In the genomic region with DNA sequence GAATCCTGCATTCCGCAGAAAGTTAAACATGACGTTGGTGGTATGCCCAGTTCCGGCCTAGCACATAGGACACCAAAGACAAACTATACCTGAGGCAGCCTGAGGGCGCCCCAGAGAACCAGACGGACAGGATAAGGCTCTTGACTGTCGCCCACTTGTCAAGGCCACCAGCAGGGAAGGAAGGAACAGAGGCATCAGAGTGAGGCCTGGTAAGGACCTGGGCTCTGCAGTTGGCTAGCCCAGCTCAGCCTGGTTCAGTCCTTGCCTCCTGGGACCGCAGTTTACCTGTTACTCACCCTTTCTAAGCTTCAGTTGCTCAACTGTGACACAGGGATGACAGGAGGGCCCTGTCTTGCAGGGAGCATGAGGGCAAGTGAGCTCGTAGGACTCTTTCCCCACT, we compare ENCODE assay signal across 13 cellular contexts.
DNase-seq lines count a peak whose midpoint lies in the region; ATAC-seq, FAIRE-seq and TF ChIP-seq lines count a peak whose summit lies in the region.
"Had no signal": no experiment of that assay in that cellular context is flagged by ENCODE, and none has a peak within 500 bp of the region (broad histone marks: within the 10 kb centered on the region; RNA-seq: fewer than 3 reads in every experiment).

No MANE protein-coding gene starts in this region.

- TF ChIP-seq RAD21 in IMR-90 (IDR thresholded peaks at IDR 0.05; ENCODE audit: low read length) (no peak), K562 (CRISPR knock-in tag; conservative IDR thresholded peaks at IDR 0.05 in 1 of 2, IDR thresholded peaks at IDR 0.05 in 1 of 2) (no peak), HepG2 (CRISPR knock-in tag; IDR thresholded peaks at IDR 0.05) (no peak)

- peaks cover under 1% of the 10 kb centered on the region for H3K4me1 ChIP-seq in IMR-90 (ENCODE audit: control insufficient read depth, insufficient read depth, low read length)
- H3K4me1 ChIP-seq in K562 (replicated peaks in 1 of 2; ENCODE audit: control insufficient read depth in 2 of 2, insufficient read depth in 2 of 2, low read length in 2 of 2), result peaks cover 0 to 3% of the 10 kb centered on the region in 2 experiments; a peak in 1 of 5 replicates
- no peaks in the 10 kb centered on the region for H3K4me1 ChIP-seq in HepG2 (ENCODE audit: insufficient read depth, low read length)
- peaks cover 2 to 21% (median 9%) of the 10 kb centered on the region in 6 donors for H3K4me1 ChIP-seq in spleen
- H3K4me1 ChIP-seq: neural progenitor cell had no signal

- no peak overlapping the region for H2AK9ac ChIP-seq in IMR-90 (replicated peaks; ENCODE audit: low read depth, low read length, poor library complexity)

- no peaks in the 10 kb centered on the region for H3K79me2 ChIP-seq in K562 (ENCODE audit: control insufficient read depth, insufficient read depth, low read length)
- no peaks in the 10 kb centered on the region for H3K79me2 ChIP-seq in HepG2 (ENCODE audit: insufficient read depth, low read length)

- H3K36me3 ChIP-seq in IMR-90 (ENCODE audit: control insufficient read depth, insufficient read depth, low read length) (peaks cover 29% of the 10 kb centered on the region), K562 (ENCODE audit: control insufficient read depth, insufficient read depth, low read length) (peaks cover 55% of the 10 kb centered on the region; the same call in 2 of the 3 replicates), HepG2 (replicated peaks in 1 of 2; ENCODE audit: control insufficient read depth in 1 of 2, insufficient read depth in 2 of 2, low read length in 2 of 2) (peaks cover 29 to 58% of the 10 kb centered on the region in 2 experiments), spleen (peaks cover 3 to 41% (median 11%) of the 10 kb centered on the region in 6 donors)
- H3K36me3 ChIP-seq: neural progenitor cell had no signal

- POLR2A ChIA-PET in IMR-90 (lab: Charles Lee; ENCODE audit: unreplicated experiment), result no interaction called here
- POLR2A ChIA-PET in K562 (lab: Yijun Ruan, JAX), result interaction anchor here (0.6 to 1.4 kb wide), 4 partner anchors 10 to 181 kb away, joined by 3 to 5 read pairs (median 3); no protein-coding TSS in a partner anchor
- POLR2A ChIA-PET in HepG2 (lab: Yijun Ruan, JAX), result interaction anchor here (1.1 to 2.7 kb wide), 2 partner anchors 9 to 128 kb away, joined by 3 to 10 read pairs; no protein-coding TSS in a partner anchor

- no peaks in the 10 kb centered on the region for H4K20me1 ChIP-seq in IMR-90 (ENCODE audit: insufficient read depth, low read length)
- H4K20me1 ChIP-seq in K562 (replicated peaks; ENCODE audit: control insufficient read depth, insufficient read depth, low read length), result no peaks in the 10 kb centered on the region
- peaks cover 4% of the 10 kb centered on the region; the same call in 1 of the 2 replicates for H4K20me1 ChIP-seq in HepG2 (ENCODE audit: insufficient read depth, low read length)

- BruUV-seq in IMR-90 (replicated peaks; lab: Mats Ljungman, UMichigan) (no TSS peak), K562 (replicated peaks; lab: Mats Ljungman, UMichigan) (no TSS peak), HepG2 (replicated peaks; lab: Mats Ljungman, UMichigan) (no TSS peak)

- no peak overlapping the region for H3K56ac ChIP-seq in IMR-90 (ENCODE audit: extremely low read depth, insufficient read depth, low read length)

- H3K4me3 ChIP-seq in IMR-90 (ENCODE audit: insufficient read depth, low read depth, low read length) (no peak overlapping the region), K562 (no peak overlapping the region), HepG2 (replicated peaks in 1 of 3; ENCODE audit: insufficient read depth in 1 of 3, low read depth in 2 of 3, low read length in 3 of 3) (no peak overlapping the region), spleen (no peak overlapping the region)
- H3K4me3 ChIP-seq: neural progenitor cell had no signal

- H4K91ac ChIP-seq in IMR-90 (ENCODE audit: insufficient read depth, low read depth, low read length), result no peak overlapping the region

- H3K9me1 ChIP-seq in IMR-90 (ENCODE audit: insufficient read depth, low read length) (peaks cover 13% of the 10 kb centered on the region), K562 (ENCODE audit: control insufficient read depth, insufficient read depth, low read length) (no peaks in the 10 kb centered on the region)

- no peak for ATAC-seq in IMR-90 (ENCODE audit: low read depth)
- peak; percentile 63 for ATAC-seq in K562
- peak; percentile 60 for ATAC-seq in HepG2
- ATAC-seq in HG03175 (IDR thresholded peaks at IDR 0.05; ENCODE audit: unreplicated experiment), result no peak
- no peak for ATAC-seq in HG03196 (IDR thresholded peaks at IDR 0.05; ENCODE audit: unreplicated experiment)
- no peak for ATAC-seq in GM19463 (IDR thresholded peaks at IDR 0.05; ENCODE audit: unreplicated experiment)

- no peak overlapping the region for H3K4ac ChIP-seq in IMR-90 (ENCODE audit: low read depth, low read length)

- DNase-seq in IMR-90 (no peak), K562 (ENCODE audit: extremely low read depth in 1 of 4, low spot score in 3 of 4) (no peak), HepG2 (ENCODE audit: low spot score) (no peak), spleen (no peak), COLO829 (ENCODE audit: low spot score) (no peak)
- DNase-seq: activated CD4-positive, alpha-beta T cell treated with anti-CD3 and anti-CD28 coated beads, Interleukin-2, amount 10 ng/mL, durations not matched to agents 7 days and 5 days; aorta; NCI-H2171 treated with DMSO at 0.1 percent for 48 hours; T-helper 1 cell had no signal

- 92% methylated on average over 5 of the region's 8 CpGs; no CpG with 5 or more reads in 1 of the 2 experiments for WGBS in IMR-90 (ENCODE audit: extremely low coverage in 2 of 2, insufficient read length in 1 of 2), 2 experiments
- WGBS in K562 (ENCODE audit: insufficient coverage, low coverage, missing lambda C conversion rate), result 77% methylated on average over 8 of the region's 8 CpGs
- WGBS in HepG2 (ENCODE audit: low lambda C conversion rate), result 84% methylated on average over 8 of the region's 8 CpGs
- 68 to 84% (median 81%) methylated on average over 8 of the region's 8 CpGs for WGBS in spleen, 5 donors

- TF ChIP-seq POLR2A in IMR-90 (IDR thresholded peaks at IDR 0.05; ENCODE audit: low read depth, low read length) (no peak), K562 (conservative IDR thresholded peaks at IDR 0.05) (no peak), HepG2 (IDR thresholded peaks at IDR 0.05; ENCODE audit: insufficient read depth in 1 of 2, low read depth in 2 of 2, low read length in 2 of 2) (peak in 1 of 2 experiments; percentile 42; a peak in 1 of 4 replicates), spleen (IDR thresholded peaks at IDR 0.05) (no peak)

- H2AK5ac ChIP-seq in IMR-90 (ENCODE audit: low read depth, low read length), result peak overlapping the region; percentile 30; the same call in 1 of the 2 replicates

- intact Hi-C loops in IMR-90 (cut with micrococcal nuclease) (no loop called here), K562 (cut with micrococcal nuclease) (no loop called here), HepG2 (cut with micrococcal nuclease; ENCODE audit: unreplicated experiment) (no loop called here), spleen (cut with DNase I; ENCODE audit: low total_unique reads) (no loop called here)

- FAIRE-seq in K562 (lab: Jason Lieb, UNC) (no peak), HepG2 (lab: Jason Lieb, UNC) (no peak)

- in situ Hi-C loops in IMR-90 (cut with MboI; ENCODE audit: low sequenced_read_pairs) (no loop called here), K562 (cut with MboI) (no loop called here), HepG2 (cut with HindIII; ENCODE audit: extremely low pct_ligation_motif_present, low pct_unique_long_range_greater_than_20kb) (no loop called here)

- no peaks in the 10 kb centered on the region for H3K9me3 ChIP-seq in IMR-90 (ENCODE audit: control insufficient read depth, insufficient read depth, low read length)
- H3K9me3 ChIP-seq in K562 (replicated peaks; ENCODE audit: control insufficient read depth, insufficient read depth, low read depth, low read length), result no peaks in the 10 kb centered on the region
- no peaks in the 10 kb centered on the region for H3K9me3 ChIP-seq in HepG2 (ENCODE audit: low read length)
- H3K9me3 ChIP-seq in spleen, result no peaks in the 10 kb centered on the region

- TF ChIP-seq CTCF in IMR-90 (conservative IDR thresholded peaks at IDR 0.05; ENCODE audit: low read depth, low read length) (no peak), K562 (IDR thresholded peaks at IDR 0.05 in 2 of 3, conservative IDR thresholded peaks at IDR 0.05 in 1 of 3; ENCODE audit: insufficient read depth in 2 of 3, low read depth in 1 of 3, low read length in 3 of 3) (no peak), HepG2 (CRISPR knock-in tag; IDR thresholded peaks at IDR 0.05) (peak; percentile 44), spleen (IDR thresholded peaks at IDR 0.05 in 8 of 11, conservative IDR thresholded peaks at IDR 0.05 in 3 of 11) (no peak)

- 0 out of 3 replicates have a peak overlapping the region, but pooled peaks have one; percentile 20 for H2BK15ac ChIP-seq in IMR-90 (ENCODE audit: low read depth, low read length)

- no peaks in the 10 kb centered on the region for H3K27me3 ChIP-seq in IMR-90 (ENCODE audit: control insufficient read depth, insufficient read depth, low read length)
- no peaks in the 10 kb centered on the region for H3K27me3 ChIP-seq in K562 (ENCODE audit: control insufficient read depth in 2 of 2, insufficient read depth in 2 of 2, low read length in 2 of 2)
- H3K27me3 ChIP-seq in HepG2 (ENCODE audit: control insufficient read depth in 1 of 2, insufficient read depth in 2 of 2, low read length in 2 of 2), result no peaks in the 10 kb centered on the region
- H3K27me3 ChIP-seq in spleen (replicated peaks in 1 of 7), result no peaks in the 10 kb centered on the region
- H3K27me3 ChIP-seq: neural progenitor cell had no signal

- no peak overlapping the region for H3K14ac ChIP-seq in IMR-90 (replicated peaks; ENCODE audit: low read depth, low read length)

- CTCF ChIA-PET in IMR-90 (lab: Yijun Ruan, JAX), result no interaction called here
- CTCF ChIA-PET in K562 (lab: Yijun Ruan, JAX; ENCODE audit: low intra/inter-chr PET ratio), result no interaction called here
- CTCF ChIA-PET in HepG2 (lab: Yijun Ruan, JAX; ENCODE audit: low intra/inter-chr PET ratio, low total read pairs), result no interaction called here

- no peak overlapping the region for H3K23ac ChIP-seq in IMR-90 (ENCODE audit: low read depth, low read length)

- H3K27ac ChIP-seq in IMR-90 (ENCODE audit: insufficient read depth, low read length), result no peak overlapping the region
- no peak overlapping the region; the same call in 2 of the 3 replicates for H3K27ac ChIP-seq in K562 (ENCODE audit: extremely low read depth, low read depth, low read length)
- no peak overlapping the region for H3K27ac ChIP-seq in HepG2 (ENCODE audit: extremely low read length, insufficient read depth, low read length)
- H3K27ac ChIP-seq in spleen, result peak overlapping the region in 5 of 8 donors; percentile 28 to 57 (median 48)
- H3K27ac ChIP-seq: neural progenitor cell had no signal

- dilution Hi-C loops in IMR-90 (cut with HindIII; ENCODE audit: low sequenced_read_pairs, unreplicated experiment), result no loop called here

- TF ChIP-seq EP300 in K562 (IDR thresholded peaks at IDR 0.05; ENCODE audit: low read length) (no peak), HepG2 (IDR thresholded peaks at IDR 0.05; ENCODE audit: low read depth in 2 of 2, low read length in 2 of 2) (no peak), HepG2 (CRISPR knock-in tag; IDR thresholded peaks at IDR 0.05; ENCODE audit: borderline replicate concordance) (no peak)

- H4K8ac ChIP-seq in IMR-90 (ENCODE audit: low read depth in 2 of 2, low read length in 2 of 2), result no peak overlapping the region

- H3K9ac ChIP-seq in IMR-90 (ENCODE audit: low read depth, low read length), result no peak overlapping the region
- H3K9ac ChIP-seq in K562 (ENCODE audit: insufficient read depth in 1 of 2, low read depth in 2 of 2, low read length in 2 of 2), result peak overlapping the region in 1 of 2 experiments; percentile 54; a peak in 1 of 4 replicates
- no peak overlapping the region for H3K9ac ChIP-seq in HepG2 (ENCODE audit: insufficient read depth, low read depth, low read length)
- H3K9ac ChIP-seq: neural progenitor cell had no signal

- H2BK5ac ChIP-seq in IMR-90 (ENCODE audit: low read depth, low read length, poor library complexity, severe bottlenecking), result no peak overlapping the region

- H2AFZ ChIP-seq in IMR-90 (replicated peaks; ENCODE audit: low read length, poor library complexity) (no peak overlapping the region), K562 (ENCODE audit: low read depth, low read length) (no peak overlapping the region), HepG2 (ENCODE audit: low read length) (no peak overlapping the region)
- H2AFZ ChIP-seq: neural progenitor cell had no signal

- H4K5ac ChIP-seq in IMR-90 (ENCODE audit: low read depth, low read length), result no peak overlapping the region

- H2BK120ac ChIP-seq in IMR-90 (ENCODE audit: low read depth, low read length), result no peak overlapping the region

- H3K4me2 ChIP-seq in IMR-90 (ENCODE audit: low read depth, low read length) (no peak overlapping the region), K562 (ENCODE audit: insufficient read depth, low read length) (no peak overlapping the region), HepG2 (ENCODE audit: low read depth, low read length) (no peak overlapping the region)
- H3K4me2 ChIP-seq: neural progenitor cell had no signal

- no peak overlapping the region for H2BK20ac ChIP-seq in IMR-90 (ENCODE audit: low read depth, low read length)

- H3K18ac ChIP-seq in IMR-90 (ENCODE audit: low read depth, low read length), result no peak overlapping the region

- peaks cover 8 to 26% of the 10 kb centered on the region in 2 experiments; a peak in 3 of 4 replicates for H3K79me1 ChIP-seq in IMR-90 (ENCODE audit: low read depth in 1 of 2, low read length in 2 of 2)

Comparison
In these comparisons a context has a peak if more than half of its experiments do, and no peak if none do; other contexts are left out.
1. ATAC-seq: peak in K562 (single experiment) and HepG2 (single experiment); none in IMR-90 (single experiment), HG03175 (single experiment), HG03196 (single experiment) and GM19463 (single experiment).
2. H3K27ac ChIP-seq: peak in spleen (5 of 8); none in IMR-90 (single experiment), K562 (single experiment) and HepG2 (single experiment).